ENCODE assay signal across 12 cellular contexts in genomic region chr9:2055203-2055658, GRCh38. TPM values are rescaled to one million over a fixed set of nuclear protein-coding genes. Genes with fewer than 3 reads are reported as not detected.
DNase-seq lines count a peak whose midpoint lies in the region; ATAC-seq and TF ChIP-seq lines count a peak whose summit lies in the region.
"Had no signal": no experiment of that assay in that cellular context is flagged by ENCODE, and none has a peak within 500 bp of the region (broad histone marks: within the 10 kb centered on the region; RNA-seq: fewer than 3 reads in every experiment).

No MANE protein-coding gene starts in this region.

- no peak for DNase-seq in activated T-cell treated with anti-CD3 and anti-CD28 coated beads, Interleukin-2, amount 50 U/mL, for 24 hours
- no peak for DNase-seq in activated T-cell treated with anti-CD3 and anti-CD28 coated beads, Interleukin-2, amount 50 U/mL, for 48 hours
- DNase-seq in skeletal muscle cell (ENCODE audit: low read depth), result peak; percentile 9
- DNase-seq in COLO668 (lab: John Stamatoyannopoulos, UW; ENCODE audit: unreplicated experiment), result no peak
- DNase-seq in DMS53 (lab: John Stamatoyannopoulos, UW), result no peak
- no peak for DNase-seq in body of pancreas
- DNase-seq: ACHN; activated CD4-positive, alpha-beta T cell treated with anti-CD3 and anti-CD28 coated beads for 1 hour; effector CD8-positive, alpha-beta T cell; mucosa of descending colon had no signal

- H3K36me3 Mint-ChIP-seq in activated T-cell treated with anti-CD3 and anti-CD28 coated beads, Interleukin-2, amount 50 U/mL, for 24 hours (ENCODE audit: low read depth), result peaks cover 79% of the 10 kb centered on the region

- H3K9me3 ChIP-seq in body of pancreas, result no peaks in the 10 kb centered on the region
- H3K9me3 ChIP-seq: mucosa of descending colon had no signal

- no peak for TF ChIP-seq CTCF in body of pancreas (IDR thresholded peaks at IDR 0.05)

- no peak overlapping the region for H3K4me3 Mint-ChIP-seq in activated T-cell treated with anti-CD3 and anti-CD28 coated beads, Interleukin-2, amount 50 U/mL, for 24 hours

- TF ChIP-seq POLR2A in body of pancreas (IDR thresholded peaks at IDR 0.05), result no peak

- H3K27me3 ChIP-seq in body of pancreas, result no peaks in the 10 kb centered on the region

- WGBS in body of pancreas, 2 donors, result 83 to 84% methylated on average over 6 of the region's 6 CpGs

- H3K27ac ChIP-seq in cingulate gyrus (ENCODE audit: low read depth, low read length), result peak overlapping the region; percentile 2
- H3K27ac ChIP-seq in body of pancreas, result no peak overlapping the region

- no peaks in the 10 kb centered on the region for H3K9me3 Mint-ChIP-seq in activated T-cell treated with anti-CD3 and anti-CD28 coated beads, Interleukin-2, amount 50 U/mL, for 24 hours

- H3K27me3 Mint-ChIP-seq in activated T-cell treated with anti-CD3 and anti-CD28 coated beads, Interleukin-2, amount 50 U/mL, for 24 hours, result no peaks in the 10 kb centered on the region

- H3K27ac Mint-ChIP-seq in activated T-cell treated with anti-CD3 and anti-CD28 coated beads, Interleukin-2, amount 50 U/mL, for 24 hours, result peak overlapping the region; percentile 89

- H3K4me1 ChIP-seq in body of pancreas, result no peaks in the 10 kb centered on the region

- intact Hi-C loops in body of pancreas (cut with DNase I), result no loop called here

- peaks cover 0 to 3% of the 10 kb centered on the region in 2 donors for H3K36me3 ChIP-seq in body of pancreas (replicated peaks in 1 of 2; ENCODE audit: insufficient read depth in 1 of 2, low read depth in 2 of 2)

- ATAC-seq in HG02981 (IDR thresholded peaks at IDR 0.05; ENCODE audit: unreplicated experiment) (peak; percentile 30), body of pancreas (no peak)
- ATAC-seq: mucosa of descending colon had no signal

- H3K4me3 ChIP-seq in skeletal muscle cell (ENCODE audit: low read depth, low read length) (no peak overlapping the region), body of pancreas (no peak overlapping the region)
- H3K4me3 ChIP-seq: mucosa of descending colon had no signal

- peaks cover 65% of the 10 kb centered on the region for H3K4me1 Mint-ChIP-seq in activated T-cell treated with anti-CD3 and anti-CD28 coated beads, Interleukin-2, amount 50 U/mL, for 24 hours (ENCODE audit: low read depth)

RNA-seq across cellular contexts. Expression of gene SMARCA2, which starts 40.1 kb away (rescaled TPM):
- 100 to 1,000 TPM in 1 of 2 donors, 10 to 100 TPM in 1; 83.8 to 117 TPM for total RNA-seq in body of pancreas
